ENCODE assay signal across 8 cellular contexts in genomic region chr15:50424066-50424890, GRCh38. TPM values are rescaled to one million over a fixed set of nuclear protein-coding genes. Genes with fewer than 3 reads are reported as not detected.
DNase-seq lines count a peak whose midpoint lies in the region; ATAC-seq, FAIRE-seq and TF ChIP-seq lines count a peak whose summit lies in the region.

TSS of gene USP8 (plus strand) at chr15:50424405. CDS start at chr15:50439074, 14,669 bp downstream.

- 0 to 1% (median 0%) methylated on average over 21 to 55 of the region's 55 CpGs for WGBS in adrenal gland, 4 donors
- WGBS in heart left ventricle, 4 donors, result 0 to 1% (median 0%) methylated on average over 49 to 55 of the region's 55 CpGs

- H3K4me3 ChIP-seq in adrenal gland, result peak within 1 kb of the TSS; percentile 19 to 84 (median 54)
- peak within 1 kb of the TSS; percentile 61 to 95 (median 86) for H3K4me3 ChIP-seq in heart left ventricle

- no peaks in the 10 kb centered on the region for H3K27me3 Mint-ChIP-seq in type B pancreatic cell

- TF ChIP-seq CTCF in adrenal gland (IDR thresholded peaks at IDR 0.05), result no peak
- TF ChIP-seq CTCF in heart left ventricle (IDR thresholded peaks at IDR 0.05), result no peak
- TF ChIP-seq CTCF in type B pancreatic cell (conservative IDR thresholded peaks at IDR 0.05), result no peak

- ATAC-seq in HG02852 (IDR thresholded peaks at IDR 0.05; ENCODE audit: unreplicated experiment) (peak; percentile 91), heart left ventricle (peak; percentile 99)

- H3K27ac ChIP-seq in adrenal gland, result peak within 1 kb of the TSS; percentile 15 to 93 (median 86)
- H3K27ac ChIP-seq in heart left ventricle, result peak within 1 kb of the TSS; percentile 72 to 94 (median 88)

- peaks cover 9% of the 10 kb centered on the region for H3K4me1 Mint-ChIP-seq in type B pancreatic cell (ENCODE audit: unreplicated experiment)

- intact Hi-C loops in adrenal gland (cut with DNase I), result no loop called here
- intact Hi-C loops in heart left ventricle (cut with DNase I), result loop anchor here in 5 of 10 donors (1.0 to 5.0 kb wide), 4 partner anchors 67 to 71 kb away; partner anchors contain the start of gene GABPB1 (in 4 of the 5)

- peak within 1 kb of the TSS; percentile 94 for H3K27ac Mint-ChIP-seq in type B pancreatic cell

- DNase-seq in GM12892 (ENCODE audit: insufficient read length) (peak; percentile 70), NCI-H146 (lab: John Stamatoyannopoulos, UW) (peak; percentile 97), T-helper 1 cell (peak; percentile 79 to 97 (median 87)), adrenal gland (peak; percentile 95 to 98 (median 97)), heart left ventricle (peak; percentile 96 to 98 (median 98)), pons (ENCODE audit: low spot score) (peak; percentile 98), type B pancreatic cell (ENCODE audit: extremely low spot score, unreplicated experiment) (peak; percentile 95)

- peak; percentile 99 for FAIRE-seq in GM12892 (lab: Jason Lieb, UNC)

- H3K9me3 ChIP-seq in adrenal gland (replicated peaks in 1 of 3) (no peaks in the 10 kb centered on the region), heart left ventricle (no peaks in the 10 kb centered on the region)

- TF ChIP-seq POLR2A in GM12892 (IDR thresholded peaks at IDR 0.05; ENCODE audit: low read depth, low read length), result peak; percentile 93
- peak; percentile 83 to 92 for TF ChIP-seq POLR2A in adrenal gland (IDR thresholded peaks at IDR 0.05)
- TF ChIP-seq POLR2A in heart left ventricle (IDR thresholded peaks at IDR 0.05), result peak in 1 of 2 donors; percentile 83

- peaks cover 7 to 32% of the 10 kb centered on the region in 2 donors for H3K4me1 ChIP-seq in adrenal gland (replicated peaks in 1 of 2)
- H3K4me1 ChIP-seq in heart left ventricle, result peaks cover 6 to 34% (median 15%) of the 10 kb centered on the region in 12 donors

- H3K9me3 Mint-ChIP-seq in type B pancreatic cell, result no peaks in the 10 kb centered on the region

- peak within 1 kb of the TSS; percentile 91 for H3K4me3 Mint-ChIP-seq in type B pancreatic cell

- H3K27me3 ChIP-seq in adrenal gland (no peaks in the 10 kb centered on the region), heart left ventricle (no peaks in the 10 kb centered on the region)

- H3K36me3 ChIP-seq in adrenal gland (replicated peaks in 1 of 2), result no peaks in the 10 kb centered on the region
- peaks cover 0 to 11% (median 0%) of the 10 kb centered on the region in 9 donors for H3K36me3 ChIP-seq in heart left ventricle

- H3K36me3 Mint-ChIP-seq in type B pancreatic cell, result peaks cover 3% of the 10 kb centered on the region

RNA-seq across cellular contexts. Expression of gene USP8, which starts in this region (rescaled TPM):
- 31.4 TPM for polyA plus RNA-seq in GM12892 (2012; ENCODE audit: missing spikeins)
- total RNA-seq in adrenal gland (10 to 100 TPM; 34.4 to 81.6 (median 61.0) TPM), heart left ventricle (10 to 100 TPM; 28.0 to 53.3 (median 42.1) TPM), type B pancreatic cell (ENCODE audit: low replicate concordance) (59.4 and 90.1 TPM in 2 replicates)
- polyA plus RNA-seq in adrenal gland (10 to 100 TPM; 15.4 to 78.4 (median 16.5) TPM), heart left ventricle (10 to 100 TPM; 12.6 to 34.9 TPM)

Comparison
In these comparisons a context has a peak if more than half of its experiments do, and no peak if none do; other contexts are left out.
1. Peak in every context shown above with its lines: DNase-seq, ATAC-seq, H3K4me3 ChIP-seq and H3K27ac ChIP-seq.